Comparison of ENCODE assay signal across 1 cellular context in the genomic region with DNA sequence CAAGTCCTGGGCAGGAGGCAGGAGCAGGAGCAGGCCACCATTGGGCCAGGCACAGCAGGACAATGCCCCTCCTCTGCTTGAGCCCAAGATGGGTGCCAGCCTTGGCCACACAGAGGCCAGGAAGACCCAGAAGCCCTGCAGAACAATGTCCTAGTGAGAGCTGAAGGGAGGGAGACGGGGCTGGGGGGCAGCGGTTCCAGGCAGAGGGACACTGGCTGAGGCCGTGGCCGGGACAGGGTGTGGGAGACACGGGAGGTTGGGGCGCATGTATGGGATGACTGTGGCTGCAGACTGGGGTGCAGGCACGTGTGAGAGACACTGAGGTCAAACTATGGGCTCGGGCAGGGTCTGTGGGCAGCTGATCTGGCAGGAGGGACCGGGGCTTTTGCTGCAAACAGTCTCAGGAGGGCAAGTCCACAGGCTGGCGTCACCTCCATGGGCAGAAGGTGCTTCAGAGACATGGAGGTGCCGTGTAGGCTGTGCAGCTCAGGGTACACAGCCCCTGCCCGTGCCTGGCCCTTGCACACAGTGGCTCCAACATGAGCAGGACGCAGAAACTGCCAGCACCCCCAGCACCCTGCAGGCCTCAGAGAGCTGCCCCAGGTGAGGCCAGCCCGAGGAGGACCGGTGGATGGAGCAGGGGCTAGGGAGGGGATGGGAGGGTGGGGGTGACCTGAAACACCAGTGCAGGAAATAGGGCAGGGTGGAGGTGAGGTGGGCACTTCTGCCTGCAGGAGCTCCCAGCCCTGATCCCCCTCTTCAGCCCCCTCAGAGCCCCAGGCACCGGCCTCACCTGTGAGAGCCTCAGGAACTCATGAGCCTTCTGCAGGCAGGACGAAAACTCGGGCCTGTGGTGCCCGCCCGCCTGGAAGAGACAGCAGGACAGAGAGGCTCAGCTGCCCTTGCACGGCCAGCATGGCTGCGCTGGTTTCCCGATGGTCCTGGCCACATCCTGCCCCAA.
TF ChIP-seq lines count a peak whose summit lies in the region.

No MANE protein-coding gene starts in this region.

TF ChIP-seq in GM23338, 12 proteins besides CTCF, POLR2A, EP300 and RAD21 (continued from another document):
- TF ChIP-seq ZNF114 (CRISPR knock-in tag; IDR thresholded peaks at IDR 0.05) = no peak
